Comparison of ENCODE assay signal across 9 cellular contexts in genomic region chr3:129723558-129724324, GRCh38.
DNase-seq lines count a peak whose midpoint lies in the region; ATAC-seq and TF ChIP-seq lines count a peak whose summit lies in the region.
"Had no signal": no experiment of that assay in that cellular context is flagged by ENCODE, and none has a peak within 500 bp of the region (broad histone marks: within the 10 kb centered on the region; RNA-seq: fewer than 3 reads in every experiment).

No MANE protein-coding gene starts in this region.

- TF ChIP-seq POLR2A in right lobe of liver (IDR thresholded peaks at IDR 0.05): peak; percentile 48

- H3K36me3 ChIP-seq in colonic mucosa (no peaks in the 10 kb centered on the region), right lobe of liver (no peaks in the 10 kb centered on the region)

- 26% methylated on average over 6 of the region's 6 CpGs for WGBS in right lobe of liver (ENCODE audit: insufficient coverage, low coverage, low lambda C conversion rate, missing lambda C conversion rate)

- H3K27ac ChIP-seq in colonic mucosa (no peak overlapping the region), right lobe of liver (peak overlapping the region; percentile 75 to 91 (median 83))

- H3K27me3 ChIP-seq in colonic mucosa (no peaks in the 10 kb centered on the region), right lobe of liver (no peaks in the 10 kb centered on the region)

- peak; percentile 89 to 97 (median 92) for ATAC-seq in right lobe of liver
- no peak for ATAC-seq in GM21447 (IDR thresholded peaks at IDR 0.05; ENCODE audit: unreplicated experiment)
- no peak for ATAC-seq in GM21786 (IDR thresholded peaks at IDR 0.05; ENCODE audit: unreplicated experiment)

- H3K9me3 ChIP-seq in colonic mucosa (no peaks in the 10 kb centered on the region), right lobe of liver (no peaks in the 10 kb centered on the region)

- no peak overlapping the region for H3K9ac ChIP-seq in colonic mucosa (ENCODE audit: low read depth in 2 of 2, low read length in 2 of 2)

- intact Hi-C loops in colonic mucosa (cut with DNase I): no loop called here
- intact Hi-C loops in right lobe of liver (cut with DNase I): no loop called here

- H3K4me3 ChIP-seq in colonic mucosa (no peak overlapping the region), right lobe of liver (peak overlapping the region; percentile 15 to 59 (median 35))

- TF ChIP-seq CTCF in colonic mucosa (IDR thresholded peaks at IDR 0.05) (no peak), right lobe of liver (IDR thresholded peaks at IDR 0.05) (no peak)

- H3K4me1 ChIP-seq in colonic mucosa (no peaks in the 10 kb centered on the region), right lobe of liver (peaks cover 0 to 11% (median 4%) of the 10 kb centered on the region in 4 donors)

- DNase-seq in HPDE6-E6E7 (ENCODE audit: extremely low spot score) (peak; percentile 13), colonic mucosa (peak; percentile 35), right lobe of liver (peak in 2 of 3 donors; percentile 32 to 83), stromal cell of bone marrow (ENCODE audit: low read depth) (peak; percentile 88), COLO829 (ENCODE audit: low spot score) (no peak), NAMALWA (ENCODE audit: low spot score) (no peak)
- DNase-seq: SHP77 had no signal

Comparison
In these comparisons a context has a peak if more than half of its experiments do, and no peak if none do; other contexts are left out.
1. DNase-seq: peak in HPDE6-E6E7 (single experiment), colonic mucosa (single experiment), right lobe of liver (2 of 3) and stromal cell of bone marrow (single experiment); none in COLO829 (single experiment) and NAMALWA (single experiment).
2. ATAC-seq: peak in right lobe of liver (4 of 4); none in GM21447 (single experiment) and GM21786 (single experiment).